Comparison of ENCODE assay signal across 8 cellular contexts in the genomic region with DNA sequence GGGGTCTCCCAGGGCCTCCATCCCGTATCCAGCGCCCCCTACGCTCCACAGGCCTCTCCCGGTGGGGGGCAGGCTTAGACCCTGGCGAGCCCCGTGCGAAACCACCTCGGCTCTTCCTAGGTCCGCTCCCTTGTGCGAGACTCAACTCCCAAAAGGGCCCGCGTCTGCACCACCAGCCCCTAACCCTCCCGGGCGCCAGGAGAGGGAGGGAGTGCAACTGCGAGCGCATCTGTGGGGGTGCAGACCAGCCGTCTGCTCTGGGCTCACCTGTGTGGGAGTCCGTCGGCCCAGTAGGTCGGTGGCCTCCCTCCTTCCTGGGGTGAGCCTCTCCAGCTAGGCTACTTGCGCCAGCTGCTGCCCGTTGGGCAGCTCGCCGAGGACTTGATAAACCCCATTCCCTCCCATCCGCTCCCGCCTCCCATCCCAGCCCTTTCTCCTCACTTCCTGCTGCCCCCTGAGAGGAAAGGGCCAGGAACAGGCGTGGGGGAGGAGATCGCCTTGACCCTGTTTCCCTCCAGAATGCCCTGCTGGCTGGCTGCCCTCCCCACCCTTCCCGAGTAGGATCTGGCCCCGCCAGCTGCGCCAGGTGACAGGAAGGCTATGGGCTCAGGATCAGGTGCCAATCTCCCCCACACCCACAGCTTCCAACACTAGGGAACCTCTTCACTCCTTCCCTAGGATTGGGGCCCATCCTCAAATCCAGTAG. TPM values are rescaled to one million over a fixed set of nuclear protein-coding genes. Genes with fewer than 3 reads are reported as not detected.
DNase-seq lines count a peak whose midpoint lies in the region; ATAC-seq lines count a peak whose summit lies in the region.

A gene with protein sequence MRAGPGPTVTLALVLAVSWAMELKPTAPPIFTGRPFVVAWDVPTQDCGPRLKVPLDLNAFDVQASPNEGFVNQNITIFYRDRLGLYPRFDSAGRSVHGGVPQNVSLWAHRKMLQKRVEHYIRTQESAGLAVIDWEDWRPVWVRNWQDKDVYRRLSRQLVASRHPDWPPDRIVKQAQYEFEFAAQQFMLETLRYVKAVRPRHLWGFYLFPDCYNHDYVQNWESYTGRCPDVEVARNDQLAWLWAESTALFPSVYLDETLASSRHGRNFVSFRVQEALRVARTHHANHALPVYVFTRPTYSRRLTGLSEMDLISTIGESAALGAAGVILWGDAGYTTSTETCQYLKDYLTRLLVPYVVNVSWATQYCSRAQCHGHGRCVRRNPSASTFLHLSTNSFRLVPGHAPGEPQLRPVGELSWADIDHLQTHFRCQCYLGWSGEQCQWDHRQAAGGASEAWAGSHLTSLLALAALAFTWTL (minus strand): TSS at position 360 of the 706 bp plus-strand sequence. CDS start 2,256 bp downstream, outside the sequence.

- H3K9me3 ChIP-seq in iPS DF 6.9 (ENCODE audit: control insufficient read depth, insufficient read depth, low read length) (no peaks in the 10 kb centered on the region), skeletal muscle tissue (ENCODE audit: control insufficient read depth in 3 of 3, low read length in 3 of 3) (no peaks in the 10 kb centered on the region)

- peaks cover 8% of the 10 kb centered on the region for H3K4me1 ChIP-seq in iPS DF 6.9 (ENCODE audit: control insufficient read depth, insufficient read depth, low read length)
- H3K4me1 ChIP-seq in skeletal muscle tissue (ENCODE audit: control insufficient read depth in 3 of 3, insufficient read depth in 3 of 3, low read length in 3 of 3), result peaks cover 55 to 76% (median 67%) of the 10 kb centered on the region in 3 donors

- ATAC-seq in GM21717 (IDR thresholded peaks at IDR 0.05; ENCODE audit: unreplicated experiment) (no peak), HG02870 (IDR thresholded peaks at IDR 0.05; ENCODE audit: unreplicated experiment) (no peak)

- no peaks in the 10 kb centered on the region for H3K27me3 ChIP-seq in iPS DF 6.9 (ENCODE audit: control insufficient read depth, insufficient read depth, low read length)
- no peaks in the 10 kb centered on the region for H3K27me3 ChIP-seq in skeletal muscle tissue (ENCODE audit: control insufficient read depth in 3 of 3, insufficient read depth in 3 of 3, low read length in 3 of 3)

- CTCF ChIA-PET in activated naive CD4-positive, alpha-beta T cell treated with anti-CD3 and anti-CD28 coated beads, Interleukin-2, amount 10 ng/mL, durations not matched to agents 7 days and 5 days (lab: Charles Lee), result interaction anchor here (1.3 to 3.5 kb wide), 5 partner anchors 8 to 31 kb away, joined by 3 to 40 read pairs (median 8); a partner anchor contains a TSS

- 28 to 40% (median 32%) methylated on average over 29 to 31 of the region's 31 CpGs for WGBS in adipose tissue, 3 donors
- no CpG with 5 or more reads among the region's 31 CpGs for WGBS in iPS DF 6.9 (ENCODE audit: insufficient coverage, insufficient read length)

- peak within 1 kb of the TSS; percentile 72 for H3K4me3 Mint-ChIP-seq in activated naive CD4-positive, alpha-beta T cell treated with anti-CD3 and anti-CD28 coated beads, Interleukin-2, amount 10 ng/mL, durations not matched to agents 7 days and 5 days

- no peaks in the 10 kb centered on the region for H3K27me3 Mint-ChIP-seq in activated naive CD4-positive, alpha-beta T cell treated with anti-CD3 and anti-CD28 coated beads, Interleukin-2, amount 10 ng/mL, durations not matched to agents 7 days and 5 days

- DNase-seq in activated naive CD4-positive, alpha-beta T cell treated with anti-CD3 and anti-CD28 coated beads, Interleukin-2, amount 10 ng/mL, durations not matched to agents 7 days and 5 days, result no peak
- no peak for DNase-seq in activated naive CD4-positive, alpha-beta T cell treated with Interleukin-2 at 50 U/mL for 16 hours
- DNase-seq in iPS DF 6.9 (ENCODE audit: low read depth, low spot score), result no peak
- DNase-seq in GDM1 (lab: John Stamatoyannopoulos, UW), result no peak

- H3K4me3 ChIP-seq in iPS DF 6.9 (ENCODE audit: low read length), result peak within 1 kb of the TSS; percentile 85
- H3K4me3 ChIP-seq in skeletal muscle tissue (ENCODE audit: low read length in 3 of 3), result peak within 1 kb of the TSS; percentile 91 to 98 (median 92)

- H3K36me3 ChIP-seq in iPS DF 6.9 (ENCODE audit: control insufficient read depth, insufficient read depth, low read length) (peaks cover 20% of the 10 kb centered on the region), skeletal muscle tissue (ENCODE audit: control insufficient read depth in 3 of 3, insufficient read depth in 3 of 3, low read length in 3 of 3) (peaks cover 25 to 38% (median 26%) of the 10 kb centered on the region in 3 donors)

- H3K9me3 Mint-ChIP-seq in activated naive CD4-positive, alpha-beta T cell treated with anti-CD3 and anti-CD28 coated beads, Interleukin-2, amount 10 ng/mL, durations not matched to agents 7 days and 5 days, result no peaks in the 10 kb centered on the region

- H3K4me1 Mint-ChIP-seq in activated naive CD4-positive, alpha-beta T cell treated with anti-CD3 and anti-CD28 coated beads, Interleukin-2, amount 10 ng/mL, durations not matched to agents 7 days and 5 days, result peaks cover 44% of the 10 kb centered on the region

- H3K36me3 Mint-ChIP-seq in activated naive CD4-positive, alpha-beta T cell treated with anti-CD3 and anti-CD28 coated beads, Interleukin-2, amount 10 ng/mL, durations not matched to agents 7 days and 5 days, result peaks cover 5% of the 10 kb centered on the region

- peak within 1 kb of the TSS; percentile 91 for H3K27ac Mint-ChIP-seq in activated naive CD4-positive, alpha-beta T cell treated with anti-CD3 and anti-CD28 coated beads, Interleukin-2, amount 10 ng/mL, durations not matched to agents 7 days and 5 days

- H3K27ac ChIP-seq in adipose tissue (ENCODE audit: low read depth, low read length) (peak within 1 kb of the TSS; percentile 49), iPS DF 6.9 (ENCODE audit: low read length) (no peak within 1 kb of the TSS), skeletal muscle tissue (ENCODE audit: low read depth, low read length) (peak within 1 kb of the TSS; percentile 97)

- H3K9ac ChIP-seq in skeletal muscle tissue (ENCODE audit: low read depth in 1 of 3, low read length in 3 of 3), result peak within 1 kb of the TSS; percentile 96 to 99 (median 98)

RNA-seq across cellular contexts. Expression of the gene that starts here (rescaled TPM):
- 100 to 1,000 TPM in 1 of 3 donors, 10 to 100 TPM in 2; 29.0 to 140 (median 80.3) TPM for polyA plus RNA-seq in adipose tissue
- 43.8 TPM for total RNA-seq in skeletal muscle tissue
